8 cellular contexts compared by ENCODE assay signal in genomic region chr7:151088019-151088855, GRCh38.
A peak's percentile ranks its signal among the peaks of the same experiment; 100 is the strongest.
DNase-seq lines count a peak whose midpoint lies in the region; ATAC-seq, FAIRE-seq and TF ChIP-seq lines count a peak whose summit lies in the region.

No MANE protein-coding gene starts in this region.

- no peak for ATAC-seq in GM18907 (IDR thresholded peaks at IDR 0.05; ENCODE audit: unreplicated experiment)
- ATAC-seq in HG02840 (IDR thresholded peaks at IDR 0.05; ENCODE audit: low FRiP score, unreplicated experiment): no peak

- peak overlapping the region; percentile 33; the same call in 1 of the 2 replicates for H3K27ac ChIP-seq in OCI-LY3 (ENCODE audit: low read length)

- H3K4me3 ChIP-seq in OCI-LY3 (ENCODE audit: low read length) (peak overlapping the region; percentile 93), endocrine pancreas (ENCODE audit: control insufficient read depth, insufficient read depth, low read length) (peak overlapping the region; percentile 24), neuron (ENCODE audit: low read length) (peak overlapping the region; percentile 67)

- H3K9me3 ChIP-seq in OCI-LY3 (ENCODE audit: insufficient read depth, low read length) (no peaks in the 10 kb centered on the region), endocrine pancreas (ENCODE audit: control insufficient read depth, low read length) (no peaks in the 10 kb centered on the region), neuron (ENCODE audit: low read length) (no peaks in the 10 kb centered on the region)

- TF ChIP-seq CTCF in OCI-LY3 (IDR thresholded peaks at IDR 0.05; ENCODE audit: low read depth, low read length) (no peak), D721Med (IDR thresholded peaks at IDR 0.05; ENCODE audit: insufficient read depth, missing control alignments) (no peak)

- DNase-seq in EL: peak; percentile 48
- no peak for DNase-seq in NCI-H1436 treated with DMSO at 0.1 percent for 48 hours (lab: John Stamatoyannopoulos, UW)
- no peak for DNase-seq in D721Med (ENCODE audit: insufficient read length, low spot score)

- no peak for FAIRE-seq in D721Med (lab: Jason Lieb, UNC)

- H3K27me3 ChIP-seq in OCI-LY3 (ENCODE audit: low read depth, low read length) (no peaks in the 10 kb centered on the region), endocrine pancreas (ENCODE audit: control insufficient read depth, insufficient read depth, low read length) (no peaks in the 10 kb centered on the region), neuron (ENCODE audit: insufficient read depth, low read length) (no peaks in the 10 kb centered on the region)

- H4K20me1 ChIP-seq in OCI-LY3 (ENCODE audit: insufficient read depth, low read length): peaks cover 29% of the 10 kb centered on the region

- peak overlapping the region; percentile 97 for H3K4me2 ChIP-seq in OCI-LY3 (ENCODE audit: low read length)

- H2AFZ ChIP-seq in OCI-LY3 (ENCODE audit: low read depth, low read length): no peak overlapping the region
- no peak overlapping the region for H2AFZ ChIP-seq in neuron (ENCODE audit: low read depth, low read length)

- H3K79me2 ChIP-seq in OCI-LY3 (ENCODE audit: low read length): peaks cover 64% of the 10 kb centered on the region

- peak overlapping the region; percentile 94 for H3K9ac ChIP-seq in OCI-LY3 (ENCODE audit: low read length)
- H3K9ac ChIP-seq in endocrine pancreas (ENCODE audit: control insufficient read depth, insufficient read depth, low read length): peak overlapping the region; percentile 83

- H3K4me1 ChIP-seq in OCI-LY3 (ENCODE audit: low read length) (peaks cover 25% of the 10 kb centered on the region), endocrine pancreas (ENCODE audit: control insufficient read depth, insufficient read depth, low read length) (peaks cover 5% of the 10 kb centered on the region), neuron (ENCODE audit: insufficient read depth, low read length) (peaks cover 35% of the 10 kb centered on the region)

- H3K36me3 ChIP-seq in OCI-LY3 (replicated peaks; ENCODE audit: low read depth, low read length) (peaks cover 6% of the 10 kb centered on the region), endocrine pancreas (ENCODE audit: control insufficient read depth, insufficient read depth, low read length) (no peaks in the 10 kb centered on the region), neuron (ENCODE audit: insufficient read depth, low read length) (no peaks in the 10 kb centered on the region)

Comparison
In these comparisons a context has a peak if more than half of its experiments do, and no peak if none do; other contexts are left out.
1. H3K4me3 ChIP-seq: peak in every context shown above with its lines; median percentile 93 in OCI-LY3; 67 in neuron; 24 in endocrine pancreas.